Comparison of ENCODE assay signal across 19 cellular contexts in the genomic region with DNA sequence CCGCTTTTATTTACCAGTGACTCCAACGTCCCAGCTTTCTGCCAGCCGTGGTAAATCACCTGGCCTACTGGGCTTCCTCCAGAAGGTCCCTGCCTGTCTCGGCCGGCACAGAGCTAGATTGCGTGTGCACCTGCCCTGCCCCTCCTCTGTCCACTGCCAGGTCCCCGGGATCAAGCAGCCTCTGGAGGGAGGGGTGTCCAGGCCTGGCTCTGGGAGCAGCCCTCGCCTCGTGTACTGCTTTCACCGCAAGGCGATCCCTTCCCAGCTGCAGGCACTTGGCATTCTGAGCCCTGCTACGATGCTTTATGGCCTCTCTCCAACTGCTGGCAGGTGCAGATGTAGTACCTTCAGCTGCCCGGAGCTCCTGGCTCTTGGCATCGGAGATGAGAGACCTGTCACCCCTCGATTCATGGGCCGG. TPM values are rescaled to one million over a fixed set of nuclear protein-coding genes. Genes with fewer than 3 reads are reported as not detected.
DNase-seq lines count a peak whose midpoint lies in the region; ATAC-seq, FAIRE-seq and TF ChIP-seq lines count a peak whose summit lies in the region.
"Had no signal": no experiment of that assay in that cellular context is flagged by ENCODE, and none has a peak within 500 bp of the region (broad histone marks: within the 10 kb centered on the region; RNA-seq: fewer than 3 reads in every experiment).

No MANE protein-coding gene starts in this region.

- no peak for ATAC-seq in HG03439 (IDR thresholded peaks at IDR 0.05; ENCODE audit: unreplicated experiment)
- ATAC-seq: T-cell had no signal

- no peaks in the 10 kb centered on the region for H3K36me3 ChIP-seq in colonic mucosa

- no peak for TF ChIP-seq CTCF in colonic mucosa (IDR thresholded peaks at IDR 0.05)

- H3K4me1 ChIP-seq in colonic mucosa: no peaks in the 10 kb centered on the region
- H3K4me1 ChIP-seq: sigmoid colon had no signal

- H3K27me3 ChIP-seq in colonic mucosa: no peaks in the 10 kb centered on the region
- H3K27me3 ChIP-seq: sigmoid colon had no signal

- FAIRE-seq in RCC 7860 (lab: Jason Lieb, UNC): no peak
- FAIRE-seq: H54, urothelium cell line had no signal

- peak; percentile 81 for DNase-seq in DMS153 treated with DMSO at 0.1 percent for 48 hours (lab: John Stamatoyannopoulos, UW; ENCODE audit: unreplicated experiment)
- peak; percentile 79 for DNase-seq in NCI-H146 (lab: John Stamatoyannopoulos, UW)
- DNase-seq in NCI-H2196 (lab: John Stamatoyannopoulos, UW; ENCODE audit: unreplicated experiment): peak; percentile 77
- DNase-seq in colonic mucosa: peak; percentile 49
- no peak for DNase-seq in RCC 7860 (ENCODE audit: low spot score)
- DNase-seq in SW 1271 (lab: John Stamatoyannopoulos, UW): no peak
- no peak for DNase-seq in NCI-H2227 treated with DMSO at 0.1 percent for 48 hours (lab: John Stamatoyannopoulos, UW)
- DNase-seq: activated CD4-positive, alpha-beta T cell treated with anti-CD3 and anti-CD28 coated beads, Interleukin-2, amount 50 U/mL, for 4 hours; activated naive CD4-positive, alpha-beta T cell; activated T-cell treated with anti-CD3 and anti-CD28 coated beads for 4 hours; cerebellar nuclear complex; effector memory CD4-positive, alpha-beta T cell; IMR-90; NK-92 treated with Interleukin-12 subunit alpha and Interleukin-12 subunit beta, amount 100 ng/mL, for 24 hours; sigmoid colon; T-cell had no signal

- H3K9me3 ChIP-seq in colonic mucosa: no peaks in the 10 kb centered on the region
- H3K9me3 ChIP-seq: sigmoid colon had no signal

- H3K27ac ChIP-seq in colonic mucosa: no peak overlapping the region
- H3K27ac ChIP-seq: sigmoid colon had no signal

- no peak overlapping the region for H3K4me3 ChIP-seq in colonic mucosa
- H3K4me3 ChIP-seq: sigmoid colon had no signal

- intact Hi-C loops in colonic mucosa (cut with DNase I): loop anchor here (5.0 to 10.0 kb wide), 2 partner anchors 36 to 168 kb away; no protein-coding TSS in a partner anchor

- H3K9ac ChIP-seq in colonic mucosa (ENCODE audit: low read depth in 2 of 2, low read length in 2 of 2): no peak overlapping the region

RNA-seq across cellular contexts. Expression of a gene that starts 7.4 kb away (rescaled TPM):
- 1 to 10 TPM; 3.8 to 6.5 TPM for total RNA-seq in colonic mucosa

Comparison
In these comparisons a context has a peak if more than half of its experiments do, and no peak if none do; other contexts are left out.
1. DNase-seq: peak in DMS153 treated with DMSO at 0.1 percent for 48 hours (single experiment), NCI-H146 (single experiment), NCI-H2196 (single experiment) and colonic mucosa (single experiment); none in RCC 7860 (single experiment), SW 1271 (0 of 2) and NCI-H2227 treated with DMSO at 0.1 percent for 48 hours (single experiment).